ENCODE assay signal across 18 cellular contexts in the genomic region with DNA sequence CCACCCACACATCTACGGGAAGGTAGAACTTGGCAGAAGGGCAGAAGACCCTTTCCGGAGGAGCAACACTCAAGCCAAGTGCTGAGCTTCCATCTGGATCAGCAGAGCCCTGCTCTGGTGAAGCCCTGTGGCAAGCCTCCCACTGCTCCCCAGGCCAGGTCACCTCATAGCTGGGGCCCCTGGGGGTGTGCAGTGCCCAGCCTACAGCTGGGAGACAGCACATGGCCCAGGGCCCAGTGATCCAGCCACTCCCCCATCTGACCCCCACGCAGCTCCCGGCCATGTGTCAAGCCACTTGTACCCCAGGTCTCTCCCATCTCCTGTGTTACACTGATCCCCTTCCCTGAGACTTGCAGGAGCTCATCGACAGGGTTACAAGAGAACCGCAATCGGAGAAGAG.
DNase-seq lines count a peak whose midpoint lies in the region; ATAC-seq and TF ChIP-seq lines count a peak whose summit lies in the region.
"Had no signal": no experiment of that assay in that cellular context is flagged by ENCODE, and none has a peak within 500 bp of the region (broad histone marks: within the 10 kb centered on the region; RNA-seq: fewer than 3 reads in every experiment).

No MANE protein-coding gene starts in this region.

- H3K27ac Mint-ChIP-seq in MCF 10A (ENCODE audit: low read depth, unreplicated experiment) (peak overlapping the region; percentile 7), neural progenitor cell (peak overlapping the region; percentile 80)
- no peak overlapping the region for H3K27ac Mint-ChIP-seq in stimulated activated memory B cell treated with anti-CD40 and anti-IgM and Interleukin-4, amounts not matched to agents 10 μg/mL and 1 μg/mL and 100 μg/mL, for 72 hours
- H3K27ac Mint-ChIP-seq: CD8-positive, alpha-beta T cell had no signal

- H3K79me2 ChIP-seq in mammary epithelial cell (ENCODE audit: insufficient read depth, low read length) (no peaks in the 10 kb centered on the region), neural progenitor cell (ENCODE audit: low read depth) (no peaks in the 10 kb centered on the region)

- H3K27me3 Mint-ChIP-seq in MCF 10A (ENCODE audit: insufficient read depth, unreplicated experiment) (peaks cover 28% of the 10 kb centered on the region), neural progenitor cell (ENCODE audit: insufficient read depth, low read depth) (peaks cover 21% of the 10 kb centered on the region)
- peaks cover 29% of the 10 kb centered on the region for H3K27me3 Mint-ChIP-seq in stimulated activated memory B cell treated with anti-CD40 and anti-IgM and Interleukin-4, amounts not matched to agents 10 μg/mL and 1 μg/mL and 100 μg/mL, for 72 hours

- H3K4me2 ChIP-seq in mammary epithelial cell (ENCODE audit: insufficient read depth, low read depth, low read length) (no peak overlapping the region), neural progenitor cell (no peak overlapping the region)
- H3K4me2 ChIP-seq: A549 had no signal

- DNase-seq in MCF 10A (ENCODE audit: unreplicated experiment) (no peak), mammary epithelial cell (no peak), neural progenitor cell (ENCODE audit: low spot score) (no peak), OCI-M2 (lab: John Stamatoyannopoulos, UW; ENCODE audit: unreplicated experiment) (no peak), cerebellum (ENCODE audit: low spot score) (no peak)
- DNase-seq: AML-193; Calu3; CD8-positive, alpha-beta T cell; DMS79 treated with DMSO at 0.1 percent for 48 hours; GM23248; HCEC 1CT; IMR-90 had no signal

- no TSS peak for BruUV-seq in MCF 10A (replicated peaks; lab: Mats Ljungman, UMichigan)
- no TSS peak for BruUV-seq in mammary epithelial cell (replicated peaks; lab: Mats Ljungman, UMichigan)

- H4K20me1 ChIP-seq in mammary epithelial cell (ENCODE audit: insufficient read depth, low read length) (no peaks in the 10 kb centered on the region), neural progenitor cell (ENCODE audit: low read depth) (no peaks in the 10 kb centered on the region)

- WGBS in mammary epithelial cell (ENCODE audit: low coverage, missing lambda C conversion rate), result 79% methylated on average over 4 of the region's 7 CpGs

- in situ Hi-C loops in mammary epithelial cell (cut with MboI; ENCODE audit: low sequenced_read_pairs in 2 of 2), result no loop called here

- H3K4me3 Mint-ChIP-seq in MCF 10A (ENCODE audit: unreplicated experiment) (no peak overlapping the region), neural progenitor cell (no peak overlapping the region)
- no peak overlapping the region for H3K4me3 Mint-ChIP-seq in stimulated activated memory B cell treated with anti-CD40 and anti-IgM and Interleukin-4, amounts not matched to agents 10 μg/mL and 1 μg/mL and 100 μg/mL, for 72 hours
- H3K4me3 Mint-ChIP-seq: CD8-positive, alpha-beta T cell had no signal

- H3K4me1 ChIP-seq in mammary epithelial cell (ENCODE audit: insufficient read depth, low read length) (no peaks in the 10 kb centered on the region), neural progenitor cell (peaks cover 13% of the 10 kb centered on the region)

- no peaks in the 10 kb centered on the region for H3K27me3 ChIP-seq in mammary epithelial cell (ENCODE audit: insufficient read depth, low read length)
- no peaks in the 10 kb centered on the region for H3K27me3 ChIP-seq in neural progenitor cell

- CTCF ChIA-PET in MCF 10A (lab: Yijun Ruan, JAX), result interaction anchor here (0.6 kb wide), 2 partner anchors 114 to 430 kb away, joined by 3 read pairs; no protein-coding TSS in a partner anchor
- CTCF ChIA-PET in mammary epithelial cell (lab: Charles Lee; ENCODE audit: low non-redundant PET), result no interaction called here

- peak; percentile 11 for ATAC-seq in stimulated activated memory B cell treated with anti-CD40 and anti-IgM and Interleukin-4, amounts not matched to agents 10 μg/mL and 1 μg/mL and 100 μg/mL, for 72 hours
- no peak for ATAC-seq in GM21619 (IDR thresholded peaks at IDR 0.05; ENCODE audit: unreplicated experiment)
- ATAC-seq: CD8-positive, alpha-beta T cell; GM12878; K562 had no signal

- POLR2A ChIA-PET in MCF 10A (lab: Yijun Ruan, JAX), result no interaction called here

- H3K4me3 ChIP-seq in mammary epithelial cell (replicated peaks in 1 of 3; ENCODE audit: insufficient read depth in 1 of 3, low read depth in 2 of 3, low read length in 3 of 3), result no peak overlapping the region
- no peak overlapping the region for H3K4me3 ChIP-seq in neural progenitor cell
- H3K4me3 ChIP-seq: A549, GM12878, GM23248, K562 had no signal

- H3K4me1 Mint-ChIP-seq in MCF 10A (ENCODE audit: insufficient read depth, unreplicated experiment) (peaks cover 8% of the 10 kb centered on the region), neural progenitor cell (peaks cover 25% of the 10 kb centered on the region)
- H3K4me1 Mint-ChIP-seq in stimulated activated memory B cell treated with anti-CD40 and anti-IgM and Interleukin-4, amounts not matched to agents 10 μg/mL and 1 μg/mL and 100 μg/mL, for 72 hours, result no peaks in the 10 kb centered on the region

- H3F3A ChIP-seq in neural progenitor cell (ENCODE audit: low read depth), result no peaks in the 10 kb centered on the region

- H2AFZ ChIP-seq in mammary epithelial cell (ENCODE audit: low read depth, low read length) (no peak overlapping the region), neural progenitor cell (replicated peaks) (no peak overlapping the region)
- H2AFZ ChIP-seq: GM23248 had no signal

- no peak for TF ChIP-seq CTCF in MCF 10A (IDR thresholded peaks at IDR 0.05; ENCODE audit: unreplicated experiment)
- TF ChIP-seq CTCF in mammary epithelial cell (conservative IDR thresholded peaks at IDR 0.05 in 1 of 2, IDR thresholded peaks at IDR 0.05 in 1 of 2; ENCODE audit: extremely low read depth in 1 of 2, insufficient read depth in 1 of 2, low read depth in 1 of 2, low read length in 2 of 2), result no peak
- no peak for TF ChIP-seq CTCF in neural progenitor cell (IDR thresholded peaks at IDR 0.05)

- intact Hi-C loops in MCF 10A (cut with micrococcal nuclease), result no loop called here
- intact Hi-C loops in mammary epithelial cell (cut with micrococcal nuclease), result no loop called here

- no peaks in the 10 kb centered on the region for H3K36me3 Mint-ChIP-seq in MCF 10A (ENCODE audit: insufficient read depth, unreplicated experiment)
- H3K36me3 Mint-ChIP-seq in neural progenitor cell, result no peaks in the 10 kb centered on the region
- H3K36me3 Mint-ChIP-seq in stimulated activated memory B cell treated with anti-CD40 and anti-IgM and Interleukin-4, amounts not matched to agents 10 μg/mL and 1 μg/mL and 100 μg/mL, for 72 hours, result no peaks in the 10 kb centered on the region
- H3K36me3 Mint-ChIP-seq: CD8-positive, alpha-beta T cell had no signal

- H3K9me3 Mint-ChIP-seq in MCF 10A (ENCODE audit: unreplicated experiment), result no peaks in the 10 kb centered on the region
- H3K9me3 Mint-ChIP-seq in neural progenitor cell, result peaks cover 6% of the 10 kb centered on the region
- H3K9me3 Mint-ChIP-seq in stimulated activated memory B cell treated with anti-CD40 and anti-IgM and Interleukin-4, amounts not matched to agents 10 μg/mL and 1 μg/mL and 100 μg/mL, for 72 hours, result peaks cover 3% of the 10 kb centered on the region

- peaks cover 8% of the 10 kb centered on the region for H3K9me3 ChIP-seq in mammary epithelial cell (replicated peaks; ENCODE audit: insufficient read depth, low read length)
- no peaks in the 10 kb centered on the region for H3K9me3 ChIP-seq in neural progenitor cell (ENCODE audit: low read depth)

- dilution Hi-C loops in mammary epithelial cell (cut with HindIII; ENCODE audit: low sequenced_read_pairs), result no loop called here

- no peaks in the 10 kb centered on the region for H3K36me3 ChIP-seq in mammary epithelial cell (ENCODE audit: insufficient read depth, low read length)
- H3K36me3 ChIP-seq in neural progenitor cell, result no peaks in the 10 kb centered on the region

- H3K27ac ChIP-seq in mammary epithelial cell (ENCODE audit: insufficient read depth, low read depth, low read length) (no peak overlapping the region), neural progenitor cell (no peak overlapping the region)
- H3K27ac ChIP-seq: 22Rv1, GM23248 had no signal

- H3K9ac ChIP-seq in mammary epithelial cell (ENCODE audit: insufficient read depth, low read length) (no peak overlapping the region), neural progenitor cell (no peak overlapping the region)
- H3K9ac ChIP-seq: GM23248 had no signal
